ENCODE assay signal across 8 cellular contexts in the genomic region with DNA sequence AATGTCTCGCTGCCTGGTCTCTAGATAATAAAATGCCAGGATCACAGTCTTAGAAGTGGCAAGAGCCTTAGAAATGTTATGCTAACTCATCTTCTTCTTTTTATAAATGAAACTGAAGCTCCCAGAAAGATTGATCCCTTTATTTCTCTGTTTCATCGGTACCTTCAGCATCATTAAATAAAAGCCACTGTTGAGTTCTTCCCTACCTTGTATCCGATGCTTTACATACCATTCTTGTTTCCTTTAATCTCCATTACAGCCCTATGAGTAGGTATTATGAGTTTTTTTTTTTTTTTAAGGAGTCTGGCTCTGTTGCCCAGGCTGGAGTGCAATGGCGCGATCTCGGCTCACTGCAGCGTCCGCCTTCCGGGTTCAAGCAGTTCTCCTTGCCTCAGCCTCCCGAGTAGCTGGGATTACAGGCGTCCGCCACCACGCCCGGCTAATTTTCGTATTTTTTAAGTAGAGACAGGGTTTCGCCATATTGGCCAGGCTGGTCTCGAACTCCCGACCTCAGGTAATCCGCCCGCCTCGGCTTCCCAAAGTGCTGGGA. TPM values are rescaled to one million over a fixed set of nuclear protein-coding genes. Genes with fewer than 3 reads are reported as not detected.
DNase-seq lines count a peak whose midpoint lies in the region; ATAC-seq and TF ChIP-seq lines count a peak whose summit lies in the region.

No MANE protein-coding gene starts in this region.

- H3K9me3 ChIP-seq in MG63, result no peaks in the 10 kb centered on the region

- DNase-seq in AG10803 (ENCODE audit: low read depth) (no peak), MG63 (no peak), activated gamma-delta T cell (lab: John Stamatoyannopoulos, UW) (no peak), erythroblast (lab: John Stamatoyannopoulos, UW) (no peak)
- DNase-seq in stimulated activated naive CD4-positive, alpha-beta T cell treated with Interleukin-2 at 50 U/mL for 16 hours (lab: John Stamatoyannopoulos, UW), result no peak

- TF ChIP-seq CTCF in AG10803 (conservative IDR thresholded peaks at IDR 0.05; ENCODE audit: low read length) (no peak), nephron (IDR thresholded peaks at IDR 0.05; ENCODE audit: unreplicated experiment in 3 of 3) (no peak)

- peaks cover 3% of the 10 kb centered on the region for H3K27me3 Mint-ChIP-seq in dendritic cell treated with granulocyte-macrophage colony-stimulating factor and Interleukin-4, amounts not matched to agents 40 ng/mL and 50 ng/mL, for 4 days
- peaks cover 4% of the 10 kb centered on the region for H3K27me3 Mint-ChIP-seq in nephron (ENCODE audit: low read depth)

- no peak for ATAC-seq in GM21619 (IDR thresholded peaks at IDR 0.05; ENCODE audit: unreplicated experiment)

- H3K27ac Mint-ChIP-seq in dendritic cell treated with granulocyte-macrophage colony-stimulating factor and Interleukin-4, amounts not matched to agents 40 ng/mL and 50 ng/mL, for 4 days, result peak overlapping the region; percentile 94
- H3K27ac Mint-ChIP-seq in nephron, result peak overlapping the region; percentile 86 to 98 (median 96)

- TF ChIP-seq POLR2A in erythroblast (IDR thresholded peaks at IDR 0.05; ENCODE audit: low read length), result no peak

- no peaks in the 10 kb centered on the region; the same call in 1 of the 2 replicates for H3K27me3 ChIP-seq in MG63

- peaks cover 50% of the 10 kb centered on the region for H3K4me1 Mint-ChIP-seq in dendritic cell treated with granulocyte-macrophage colony-stimulating factor and Interleukin-4, amounts not matched to agents 40 ng/mL and 50 ng/mL, for 4 days (ENCODE audit: low read depth)
- peaks cover 35% of the 10 kb centered on the region for H3K4me1 Mint-ChIP-seq in nephron

- H3K4me3 ChIP-seq in AG10803 (ENCODE audit: low read length) (peak overlapping the region; percentile 100), MG63 (peak overlapping the region; percentile 100)

- peaks cover 9% of the 10 kb centered on the region for H3K36me3 ChIP-seq in MG63

- H3K9me3 Mint-ChIP-seq in dendritic cell treated with granulocyte-macrophage colony-stimulating factor and Interleukin-4, amounts not matched to agents 40 ng/mL and 50 ng/mL, for 4 days, result no peaks in the 10 kb centered on the region
- H3K9me3 Mint-ChIP-seq in nephron, result no peaks in the 10 kb centered on the region

- H3K36me3 Mint-ChIP-seq in dendritic cell treated with granulocyte-macrophage colony-stimulating factor and Interleukin-4, amounts not matched to agents 40 ng/mL and 50 ng/mL, for 4 days (ENCODE audit: low read depth), result peaks cover 40% of the 10 kb centered on the region
- peaks cover 14% of the 10 kb centered on the region for H3K36me3 Mint-ChIP-seq in nephron (ENCODE audit: low read depth)

- intact Hi-C loops in dendritic cell treated with granulocyte-macrophage colony-stimulating factor and Interleukin-4, amounts not matched to agents 40 ng/mL and 50 ng/mL, for 4 days (cut with micrococcal nuclease), result loop anchor here (5.0 kb wide), 2 partner anchors 41 to 234 kb away; no protein-coding TSS in a partner anchor

- H3K4me3 Mint-ChIP-seq in dendritic cell treated with granulocyte-macrophage colony-stimulating factor and Interleukin-4, amounts not matched to agents 40 ng/mL and 50 ng/mL, for 4 days, result peak overlapping the region; percentile 98
- H3K4me3 Mint-ChIP-seq in nephron, result peak overlapping the region; percentile 100

RNA-seq across cellular contexts. Expression of gene ABCC5, which starts 0.8 kb away (rescaled TPM):
- 6.6 and 7.9 TPM in 2 replicates for total RNA-seq in MG63 (2014; rRNA removed; shearing (Covaris generic); ENCODE audit: low replicate concordance)

RNA-seq across cellular contexts. Expression of gene HTR3D, which starts 13.0 kb away (rescaled TPM):
- not detected in 2 replicates for total RNA-seq in MG63 (2014; rRNA removed; shearing (Covaris generic); ENCODE audit: low replicate concordance)

RNA-seq across cellular contexts. Expression of gene HTR3C, which starts 34.3 kb away (rescaled TPM):
- total RNA-seq in MG63 (2014; rRNA removed; shearing (Covaris generic); ENCODE audit: low replicate concordance), result not detected in 2 replicates
